ENCODE assay signal across 34 cellular contexts in the genomic region with DNA sequence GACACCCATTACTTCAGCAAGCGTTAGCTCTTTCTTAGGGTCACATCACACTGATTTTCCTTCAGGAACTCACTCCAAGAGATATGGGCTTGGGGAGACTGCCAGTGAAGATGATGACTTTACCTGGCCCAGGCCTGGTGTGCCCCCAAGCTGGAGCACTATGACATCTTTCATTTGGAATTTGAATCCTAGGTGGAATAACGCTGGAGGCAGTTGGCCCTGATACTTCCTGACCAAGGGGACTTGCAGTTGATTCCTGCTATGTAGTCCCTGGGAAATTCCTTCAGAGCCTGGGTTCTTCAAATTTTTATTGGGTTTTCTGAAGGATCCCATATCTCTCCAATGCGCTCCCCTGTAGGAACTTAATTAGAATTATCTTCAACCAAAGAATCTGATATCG.
"Had no signal": no experiment of that assay in that cellular context is flagged by ENCODE, and none has a peak within 500 bp of the region (broad histone marks: within the 10 kb centered on the region; RNA-seq: fewer than 3 reads in every experiment).

No MANE protein-coding gene starts in this region.

- H3K27ac ChIP-seq: adrenal gland, brain microvascular endothelial cell, breast epithelium, VCaP had no signal

- FAIRE-seq: astrocyte, TTC549 had no signal

- H3K27me3 ChIP-seq: adrenal gland, body of pancreas, brain microvascular endothelial cell, breast epithelium had no signal

- ATAC-seq: activated CD8-positive, alpha-beta T cell treated with anti-CD3 and anti-CD28 coated beads for 36 hours; activated naive CD4-positive, alpha-beta T cell treated with anti-CD3 and anti-CD28 coated beads, Interleukin-2, amount 50 U/mL, for 72 hours; activated T-cell treated with anti-CD3 and anti-CD28 coated beads, Interleukin-2, amount 50 U/mL, for 4 hours; activated T-cell treated with anti-CD3 and anti-CD28 coated beads, Interleukin-2, amount 50 U/mL, for 72 hours; activated T-helper 17 cell treated with anti-CD3 and anti-CD28 coated beads, Interleukin-2, amount 50 U/mL, for 72 hours; body of pancreas had no signal

- H3K9me3 ChIP-seq: adrenal gland, body of pancreas, breast epithelium had no signal

- H3K36me3 ChIP-seq: adrenal gland, brain microvascular endothelial cell, breast epithelium had no signal

- H3K4me3 ChIP-seq: adrenal gland, body of pancreas, breast epithelium had no signal

- DNase-seq: activated B cell treated with CpG ODN at 0.5 μM for 24 hours; activated CD4-positive, alpha-beta memory T cell treated with anti-CD3 and anti-CD28 coated beads for 36 hours; activated CD4-positive, alpha-beta T cell treated with anti-CD3 and anti-CD28 coated beads for 4 hours; activated CD4-positive, alpha-beta T cell treated with anti-CD3 and anti-CD28 coated beads, Interleukin-2, amount 10 ng/mL, durations not matched to agents 24 days and 14 days; activated CD4-positive, alpha-beta T cell treated with anti-CD3 and anti-CD28 coated beads, Interleukin-2, amount 50 U/mL, for 1 hour; activated CD4-positive, alpha-beta T cell treated with anti-CD3 and anti-CD28 coated beads, Interleukin-2, amount 50 U/mL, for 4 hours; activated CD4-positive, CD25-positive, alpha-beta regulatory T cell treated with anti-CD3 and anti-CD28 coated beads, Interleukin-2, amount 50 U/mL, for 72 hours; activated CD8-positive, alpha-beta memory T cell treated with anti-CD3 and anti-CD28 coated beads, Interleukin-2, amount 50 U/mL, for 4 hours; activated CD8-positive, alpha-beta T cell treated with anti-CD3 and anti-CD28 coated beads for 36 hours; activated effector memory CD4-positive, alpha-beta T cell treated with anti-CD3 and anti-CD28 coated beads, Interleukin-2, amount 50 U/mL, for 16 hours; activated gamma-delta T cell treated with Interleukin-2 at 50 U/mL for 16 hours; activated naive CD4-positive, alpha-beta T cell; activated naive CD4-positive, alpha-beta T cell treated with anti-CD3 and anti-CD28 coated beads for 36 hours; activated naive CD4-positive, alpha-beta T cell treated with anti-CD3 and anti-CD28 coated beads, Interleukin-2, amount 50 U/mL, for 16 hours; activated naive CD8-positive, alpha-beta T cell treated with anti-CD3 and anti-CD28 coated beads for 36 hours; activated T-cell treated with anti-CD3 and anti-CD28 coated beads for 4 hours; activated T-cell treated with anti-CD3 and anti-CD28 coated beads, Interleukin-2, amount 50 U/mL, for 1 hour; activated T-cell treated with anti-CD3 and anti-CD28 coated beads, Interleukin-2, amount 50 U/mL, for 4 hours; activated T-cell treated with anti-CD3 and anti-CD28 coated beads, Interleukin-2, amount 50 U/mL, for 72 hours; adrenal gland; amniotic stem cell; aorta; body of pancreas; brain microvascular endothelial cell; central memory CD4-positive, alpha-beta T cell; T-helper 1 cell; T-helper 2 cell; T-helper 9 cell had no signal
